8 cellular contexts compared by ENCODE assay signal in genomic region chr15:90883971-90884718, GRCh38. TPM values are rescaled to one million over a fixed set of nuclear protein-coding genes. Genes with fewer than 3 reads are reported as not detected.
DNase-seq lines count a peak whose midpoint lies in the region; ATAC-seq and TF ChIP-seq lines count a peak whose summit lies in the region.

TSS of gene FES (plus strand) at chr15:90884504. CDS start at chr15:90885046, 542 bp downstream.

- TF ChIP-seq CTCF in GM10266 (IDR thresholded peaks at IDR 0.05; ENCODE audit: control insufficient read depth, insufficient read depth, low read depth, missing control alignments): no peak

- H3K9ac ChIP-seq in mucosa of rectum (ENCODE audit: low read depth in 1 of 2, low read length in 2 of 2): peak within 1 kb of the TSS; percentile 63 to 80

- H3K4me1 ChIP-seq in mucosa of rectum (ENCODE audit: control insufficient read depth in 2 of 2, insufficient read depth in 2 of 2, low read length in 2 of 2): peaks cover 17 to 21% of the 10 kb centered on the region in 2 donors
- H3K4me1 ChIP-seq in effector memory CD4-positive, alpha-beta T cell (ENCODE audit: control insufficient read depth, insufficient read depth, low read length, poor library complexity, severe bottlenecking): no peaks in the 10 kb centered on the region

- H3K4me3 ChIP-seq in mucosa of rectum (ENCODE audit: low read length in 2 of 2): peak within 1 kb of the TSS; percentile 66 to 71
- H3K4me3 ChIP-seq in effector memory CD4-positive, alpha-beta T cell (ENCODE audit: insufficient read depth, low read depth, low read length, poor library complexity, severe bottlenecking): no peak within 1 kb of the TSS

- H3K27ac ChIP-seq in mucosa of rectum (ENCODE audit: low read depth in 2 of 2, low read length in 2 of 2): peak within 1 kb of the TSS; percentile 81 to 88
- H3K27ac ChIP-seq in effector memory CD4-positive, alpha-beta T cell (ENCODE audit: insufficient read depth, low read length, poor library complexity, severe bottlenecking): no peak within 1 kb of the TSS

- TF ChIP-seq POLR2A in erythroblast (IDR thresholded peaks at IDR 0.05; ENCODE audit: low read length): no peak

- DNase-seq in GM10266 (ENCODE audit: extremely low spot score): peak; percentile 60
- DNase-seq in erythroblast (lab: John Stamatoyannopoulos, UW): peak; percentile 49 to 64
- no peak for DNase-seq in effector memory CD4-positive, alpha-beta T cell
- DNase-seq in NCI-H1436 (lab: John Stamatoyannopoulos, UW): no peak

- H3K36me3 ChIP-seq in mucosa of rectum (ENCODE audit: control insufficient read depth in 2 of 2, insufficient read depth in 2 of 2, low read length in 2 of 2): peaks cover 12 to 24% of the 10 kb centered on the region in 2 donors
- peaks cover 28% of the 10 kb centered on the region for H3K36me3 ChIP-seq in effector memory CD4-positive, alpha-beta T cell (ENCODE audit: control insufficient read depth, insufficient read depth, low read length)

- H3K27me3 ChIP-seq in mucosa of rectum (ENCODE audit: control insufficient read depth in 2 of 2, insufficient read depth in 2 of 2, low read length in 2 of 2): no peaks in the 10 kb centered on the region
- H3K27me3 ChIP-seq in effector memory CD4-positive, alpha-beta T cell (replicated peaks; ENCODE audit: control insufficient read depth, insufficient read depth, low read length, poor library complexity, severe bottlenecking): no peaks in the 10 kb centered on the region

- ATAC-seq in GM18873 (IDR thresholded peaks at IDR 0.05; ENCODE audit: low FRiP score, unreplicated experiment) (no peak), HG02884 (IDR thresholded peaks at IDR 0.05; ENCODE audit: unreplicated experiment) (no peak)

- H3K9me3 ChIP-seq in mucosa of rectum (ENCODE audit: control insufficient read depth in 2 of 2, low read length in 2 of 2): no peaks in the 10 kb centered on the region
- no peaks in the 10 kb centered on the region for H3K9me3 ChIP-seq in effector memory CD4-positive, alpha-beta T cell (ENCODE audit: control insufficient read depth, low read length)

TF ChIP-seq in PFSK-1, 5 proteins besides CTCF, POLR2A, EP300 and RAD21:
- peak; percentile 28 to 33; a peak in 1 of 4 replicates for TF ChIP-seq REST (IDR thresholded peaks at IDR 0.05; ENCODE audit: insufficient read depth in 1 of 2, low read depth in 2 of 2, low read length in 2 of 2)
- peak; percentile 41 for TF ChIP-seq FOXP2 (optimal IDR thresholded peaks at IDR 0.05; ENCODE audit: borderline replicate concordance, extremely low read depth, extremely low read length, insufficient read depth)
- 0 out of 2 replicates have a peak, but pooled peaks have one; percentile 47 for TF ChIP-seq TAF1 (IDR thresholded peaks at IDR 0.05; ENCODE audit: borderline replicate concordance, insufficient read depth, low read length)
- TF ChIP-seq POLR2AphosphoS5 (IDR thresholded peaks at IDR 0.05; ENCODE audit: low read depth, low read length): peak; percentile 49; the same call in 1 of the 2 replicates
- 0 out of 2 replicates have a peak, but pooled peaks have one; percentile 20 for TF ChIP-seq SIN3A (IDR thresholded peaks at IDR 0.05; ENCODE audit: borderline replicate concordance, insufficient read depth, low read length)

RNA-seq across cellular contexts. Expression of gene FES, which starts in this region (rescaled TPM):
- 40.2 TPM for polyA plus RNA-seq in PFSK-1 (2012; ENCODE audit: insufficient read length, low read depth)

Comparison
In these comparisons a context has a peak if more than half of its experiments do, and no peak if none do; other contexts are left out.
1. DNase-seq: peak in GM10266 (single experiment) and erythroblast (2 of 2); none in effector memory CD4-positive, alpha-beta T cell (0 of 3) and NCI-H1436 (single experiment).